Comparison of ENCODE assay signal across 1 cellular context in genomic region chr11:57458410-57459111, GRCh38.
TF ChIP-seq lines count a peak whose summit lies in the region.

No MANE protein-coding gene starts in this region.

TF ChIP-seq in endothelial cell of umbilical vein, 7 proteins besides CTCF, POLR2A, EP300 and RAD21:
- no peak for TF ChIP-seq MAX (IDR thresholded peaks at IDR 0.05; ENCODE audit: insufficient read depth, insufficient read length)
- TF ChIP-seq FOS (IDR thresholded peaks at IDR 0.05; ENCODE audit: borderline replicate concordance, insufficient read depth, low read length) = no peak
- TF ChIP-seq JUN (IDR thresholded peaks at IDR 0.05; ENCODE audit: borderline replicate concordance, insufficient read depth, insufficient read length, low read depth) = no peak
- TF ChIP-seq GATA2 (IDR thresholded peaks at IDR 0.05; ENCODE audit: insufficient read depth, insufficient read length, low read depth, low read length) = no peak
- TF ChIP-seq MYC (IDR thresholded peaks at IDR 0.05; ENCODE audit: low read depth, low read length) = no peak
- TF ChIP-seq POLR2AphosphoS5 (IDR thresholded peaks at IDR 0.05; ENCODE audit: insufficient read depth, low read depth, low read length) = no peak
- TF ChIP-seq EZH2 (IDR thresholded peaks at IDR 0.05; ENCODE audit: borderline replicate concordance, low read depth, low read length, severe bottlenecking) = no peak
